In the genomic region with DNA sequence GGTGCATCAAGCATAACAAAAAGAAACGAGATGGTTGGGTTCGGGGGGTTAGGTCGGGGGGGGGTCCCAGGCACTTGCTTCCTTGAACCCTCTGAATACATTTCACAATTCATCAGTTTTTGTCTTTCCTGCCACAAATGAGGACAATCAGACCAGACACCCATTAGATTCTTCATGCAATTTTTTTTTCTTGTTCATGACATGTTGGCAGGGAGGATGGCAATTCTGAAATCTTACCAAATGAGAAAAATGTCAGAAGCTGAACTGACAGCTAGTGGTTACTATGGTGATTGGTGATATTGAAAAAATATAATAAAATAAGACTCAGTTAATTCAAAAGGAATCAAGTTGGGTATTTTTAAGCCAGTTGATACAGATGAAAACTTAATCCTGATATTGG, we compare ENCODE assay signal across 8 cellular contexts.
"Had no signal": no experiment of that assay in that cellular context is flagged by ENCODE, and none has a peak within 500 bp of the region (broad histone marks: within the 10 kb centered on the region; RNA-seq: fewer than 3 reads in every experiment).

No MANE protein-coding gene starts in this region.

- H3K4me3 Mint-ChIP-seq: HFFc6, IgD-negative memory B cell had no signal

- H3K27me3 Mint-ChIP-seq: IgD-negative memory B cell had no signal

- H3K36me3 ChIP-seq: HAP-1 had no signal

- H3K9me3 ChIP-seq: HAP-1 had no signal

- DNase-seq: GOT3, H7, HFFc6 had no signal

- H3K4me3 ChIP-seq: HAP-1 had no signal

- H3K4me1 ChIP-seq: HAP-1 had no signal

- H3K27ac ChIP-seq: HL-60 had no signal

- H3K36me3 Mint-ChIP-seq: IgD-negative memory B cell had no signal

- ATAC-seq: HCT116, HepG2 had no signal

- H3K4me1 Mint-ChIP-seq: IgD-negative memory B cell had no signal

- H3K9me3 Mint-ChIP-seq: HFFc6, IgD-negative memory B cell had no signal

- H3K27ac Mint-ChIP-seq: HFFc6, IgD-negative memory B cell had no signal
